13 cellular contexts compared by ENCODE assay signal in genomic region chr2:212732860-212733259, GRCh38.
"Had no signal": no experiment of that assay in that cellular context is flagged by ENCODE, and none has a peak within 500 bp of the region (broad histone marks: within the 10 kb centered on the region; RNA-seq: fewer than 3 reads in every experiment).

No MANE protein-coding gene starts in this region.

- ATAC-seq: activated CD4-positive, CD25-positive, alpha-beta regulatory T cell treated with anti-CD3 and anti-CD28 coated beads, Interleukin-2, amount 50 U/mL, for 24 hours; esophagus mucosa; left lung had no signal

- H3K9me3 ChIP-seq: left lung, uterus had no signal

- H3K27ac ChIP-seq: brain microvascular endothelial cell, left lung, uterus had no signal

- H3K4me1 ChIP-seq: left lung, uterus had no signal

- H3K27me3 ChIP-seq: brain microvascular endothelial cell, left lung, uterus had no signal

- H3K36me3 ChIP-seq: brain microvascular endothelial cell, left lung, uterus had no signal

- DNase-seq: activated CD4-positive, alpha-beta T cell treated with anti-CD3 and anti-CD28 coated beads, Interleukin-2, amount 50 U/mL, for 4 hours; activated T-cell treated with anti-CD3 and anti-CD28 coated beads, Interleukin-2, amount 50 U/mL, for 1 hour; brain microvascular endothelial cell; dermis blood vessel endothelial cell; endodermal cell; foreskin fibroblast; left lung; mesendoderm; stimulated activated CD4-positive, alpha-beta T cell treated with anti-CD3 and anti-CD28 coated beads, Interleukin-15, amount 100 ng/mL, for 24 hours; stimulated activated CD4-positive, alpha-beta T cell treated with anti-CD3 and anti-CD28 coated beads, Interleukin-4, amount 100 ng/mL, for 4 hours; uterus had no signal

- H3K4me3 ChIP-seq: left lung, uterus had no signal
